ENCODE assay signal across 13 cellular contexts in genomic region chr20:10855031-10855430, GRCh38.
"Had no signal": no experiment of that assay in that cellular context is flagged by ENCODE, and none has a peak within 500 bp of the region (broad histone marks: within the 10 kb centered on the region; RNA-seq: fewer than 3 reads in every experiment).

No MANE protein-coding gene starts in this region.

- H3K9me3 ChIP-seq: ascending aorta, prostate gland, tibial artery had no signal

- ATAC-seq: activated T-helper 17 cell treated with anti-CD3 and anti-CD28 coated beads, Interleukin-2, amount 50 U/mL, for 72 hours; left cardiac atrium; stimulated activated memory B cell treated with anti-CD40 and anti-IgM and Interleukin-4, amounts not matched to agents 10 μg/mL and 1 μg/mL and 100 μg/mL, for 72 hours had no signal

- H3K4me3 ChIP-seq: ascending aorta, cardiac muscle cell, lung, prostate gland, tibial artery had no signal

- H3K36me3 ChIP-seq: ascending aorta, cardiac muscle cell, prostate gland, tibial artery had no signal

- H3K27me3 ChIP-seq: ascending aorta, cardiac muscle cell, tibial artery had no signal

- H3K27ac ChIP-seq: ascending aorta, cardiac muscle cell, prostate gland, tibial artery had no signal

- H3K4me1 ChIP-seq: ascending aorta, prostate gland had no signal

- DNase-seq: activated CD4-positive, alpha-beta T cell treated with anti-CD3 and anti-CD28 coated beads for 1 hour; activated CD4-positive, alpha-beta T cell treated with anti-CD3 and anti-CD28 coated beads, Interleukin-2, amount 50 U/mL, for 48 hours; activated naive CD4-positive, alpha-beta T cell treated with anti-CD3 and anti-CD28 coated beads for 36 hours; erythroblast; left cardiac atrium; SW 1271; tibial artery had no signal
